ENCODE assay signal across 22 cellular contexts in genomic region chr11:33147559-33147958, GRCh38. TPM values are rescaled to one million over a fixed set of nuclear protein-coding genes. Genes with fewer than 3 reads are reported as not detected.
A peak's percentile ranks its signal among the peaks of the same experiment; 100 is the strongest.
DNase-seq lines count a peak whose midpoint lies in the region; ATAC-seq, FAIRE-seq and TF ChIP-seq lines count a peak whose summit lies in the region.
"Had no signal": no experiment of that assay in that cellular context is flagged by ENCODE, and none has a peak within 500 bp of the region (broad histone marks: within the 10 kb centered on the region; RNA-seq: fewer than 3 reads in every experiment).

No MANE protein-coding gene starts in this region.

- no TSS peak for BruUV-seq in PC-9 (replicated peaks; lab: Mats Ljungman, UMichigan)

- H3K9me2 ChIP-seq in PC-9 (ENCODE audit: insufficient read depth): no peaks in the 10 kb centered on the region

- POLR2A ChIA-PET in A549 (lab: Yijun Ruan, JAX) (no interaction called here), PC-9 (lab: Charles Lee; ENCODE audit: unreplicated experiment) (no interaction called here)

- intact Hi-C loops in PC-9 (cut with micrococcal nuclease; ENCODE audit: unreplicated experiment) (no loop called here), psoas muscle (cut with DNase I) (no loop called here)

- H3K4me1 ChIP-seq in A549: peaks cover 35% of the 10 kb centered on the region
- H3K4me1 ChIP-seq in PC-9 (replicated peaks; ENCODE audit: insufficient read depth): peaks cover 19% of the 10 kb centered on the region
- no peaks in the 10 kb centered on the region for H3K4me1 ChIP-seq in effector memory CD4-positive, alpha-beta T cell (ENCODE audit: control insufficient read depth, insufficient read depth, low read length, poor library complexity, severe bottlenecking)
- H3K4me1 ChIP-seq in psoas muscle: no peaks in the 10 kb centered on the region
- H3K4me1 ChIP-seq: colonic mucosa, SJSA1, uterus had no signal

- peaks cover 29% of the 10 kb centered on the region for H3K36me3 ChIP-seq in PC-9 (ENCODE audit: low read depth)
- no peaks in the 10 kb centered on the region for H3K36me3 ChIP-seq in effector memory CD4-positive, alpha-beta T cell (ENCODE audit: control insufficient read depth, insufficient read depth, low read length)
- no peaks in the 10 kb centered on the region for H3K36me3 ChIP-seq in psoas muscle (ENCODE audit: insufficient read depth in 1 of 2, low read depth in 1 of 2)
- H3K36me3 ChIP-seq: colonic mucosa, neutrophil, uterus had no signal

- TF ChIP-seq POLR2A in A549 (IDR thresholded peaks at IDR 0.05; ENCODE audit: low read length): no peak

- no peak for TF ChIP-seq EP300 in A549 (IDR thresholded peaks at IDR 0.05)

- no peak for DNase-seq in A549 (ENCODE audit: low read depth in 1 of 2, low spot score in 1 of 2)
- peak; percentile 43 for DNase-seq in EH (ENCODE audit: low read depth)
- DNase-seq in PC-9: no peak
- DNase-seq in choroid plexus epithelial cell (ENCODE audit: low read depth): peak; percentile 24
- no peak for DNase-seq in NCI-H510A (lab: John Stamatoyannopoulos, UW)
- no peak for DNase-seq in effector memory CD4-positive, alpha-beta T cell
- DNase-seq in psoas muscle: no peak
- no peak for DNase-seq in SKM-1 treated with dmso at 0.1 percent for 144 hours (lab: John Stamatoyannopoulos, UW; ENCODE audit: unreplicated experiment)
- DNase-seq: colonic mucosa; DMS153; glutamatergic neuron; Karpas-422; NCI-H1092; NCI-H2081 treated with DMSO at 0.1 percent for 48 hours; stimulated activated CD4-positive, alpha-beta T cell treated with anti-CD3 and anti-CD28 coated beads, Interleukin-2, amount 100 ng/mL, for 24 hours; uterus; WERI-Rb-1 had no signal

- no peak overlapping the region for H3K4me3 ChIP-seq in A549
- H3K4me3 ChIP-seq in PC-9: no peak overlapping the region
- H3K4me3 ChIP-seq in choroid plexus epithelial cell (ENCODE audit: low read depth, low read length): no peak overlapping the region
- H3K4me3 ChIP-seq in effector memory CD4-positive, alpha-beta T cell (ENCODE audit: insufficient read depth, low read depth, low read length, poor library complexity, severe bottlenecking): no peak overlapping the region
- no peak overlapping the region for H3K4me3 ChIP-seq in psoas muscle
- H3K4me3 ChIP-seq: colonic mucosa, GM12878, SJSA1, skin epidermis, uterus had no signal

- TF ChIP-seq CTCF in A549 (IDR thresholded peaks at IDR 0.05) (no peak), PC-9 (conservative IDR thresholded peaks at IDR 0.05) (no peak), choroid plexus epithelial cell (conservative IDR thresholded peaks at IDR 0.05; ENCODE audit: low read depth, low read length) (no peak), psoas muscle (IDR thresholded peaks at IDR 0.05) (no peak)

- H3K4me2 ChIP-seq in A549 (peak overlapping the region; percentile 36), PC-9 (no peak overlapping the region)

- peak in 1 of 2 experiments; percentile 29; a peak in 1 of 6 replicates for ATAC-seq in A549
- ATAC-seq in psoas muscle: no peak
- ATAC-seq: GM12878; stimulated activated effector memory CD8-positive, alpha-beta T cell treated with anti-CD3 and anti-CD28 coated beads, Interleukin-12 subunit alpha, Interleukin-12 subunit beta, amount 100 ng/mL, for 72 hours had no signal

- H3K27me3 ChIP-seq in PC-9 (ENCODE audit: insufficient read depth, low read depth) (no peaks in the 10 kb centered on the region), psoas muscle (ENCODE audit: insufficient read depth in 3 of 3, low read length in 2 of 3) (no peaks in the 10 kb centered on the region)
- no peaks in the 10 kb centered on the region for H3K27me3 ChIP-seq in effector memory CD4-positive, alpha-beta T cell (replicated peaks; ENCODE audit: control insufficient read depth, insufficient read depth, low read length, poor library complexity, severe bottlenecking)
- H3K27me3 ChIP-seq: colonic mucosa, neutrophil, SJSA1, uterus had no signal

- peaks cover 96% of the 10 kb centered on the region for H4K20me1 ChIP-seq in PC-9 (ENCODE audit: insufficient read depth)

- H2AFZ ChIP-seq in PC-9: no peak overlapping the region

- WGBS in A549 (ENCODE audit: missing lambda C conversion rate): 34% methylated on average over 5 of the region's 5 CpGs
- WGBS in psoas muscle, 3 donors: 79 to 89% (median 86%) methylated on average over 5 of the region's 5 CpGs

- TF ChIP-seq RAD21 in A549 (conservative IDR thresholded peaks at IDR 0.05 in 1 of 2, IDR thresholded peaks at IDR 0.05 in 1 of 2): no peak

- H3K79me2 ChIP-seq in PC-9 (ENCODE audit: low read depth): peaks cover 100% of the 10 kb centered on the region

- CTCF ChIA-PET in A549 (lab: Yijun Ruan, JAX) (interaction anchor here (0.6 kb wide), 1 partner anchor 18 kb away, joined by 3 read pairs; no protein-coding TSS in a partner anchor), PC-9 (lab: Charles Lee) (interaction anchor here (1.3 kb wide), 1 partner anchor 23 kb away, joined by 3 read pairs; no protein-coding TSS in a partner anchor)

- H3K9me3 ChIP-seq in A549: no peaks in the 10 kb centered on the region
- H3K9me3 ChIP-seq in PC-9 (ENCODE audit: insufficient read depth, low read depth): no peaks in the 10 kb centered on the region
- H3K9me3 ChIP-seq in effector memory CD4-positive, alpha-beta T cell (ENCODE audit: control insufficient read depth, low read length): no peaks in the 10 kb centered on the region
- no peaks in the 10 kb centered on the region for H3K9me3 ChIP-seq in psoas muscle
- H3K9me3 ChIP-seq: colonic mucosa, neutrophil, SJSA1, uterus had no signal

- peaks cover 62% of the 10 kb centered on the region for H3F3A ChIP-seq in PC-9 (ENCODE audit: insufficient read depth, low read depth)

- H3K27ac ChIP-seq in A549 (no peak overlapping the region), PC-9 (0 out of 2 replicates have a peak overlapping the region, but pooled peaks have one; percentile 29), psoas muscle (no peak overlapping the region)
- no peak overlapping the region for H3K27ac ChIP-seq in effector memory CD4-positive, alpha-beta T cell (ENCODE audit: insufficient read depth, low read length, poor library complexity, severe bottlenecking)
- H3K27ac ChIP-seq: colonic mucosa, neutrophil, SJSA1, skin epidermis, uterus, WERI-Rb-1 had no signal

- no peak for FAIRE-seq in A549 (lab: Jason Lieb, UNC)
- FAIRE-seq: GM12878 had no signal

TF ChIP-seq in A549, 52 proteins besides CTCF, POLR2A, EP300 and RAD21 (continues in another document):
- TF ChIP-seq, protein P1, sequence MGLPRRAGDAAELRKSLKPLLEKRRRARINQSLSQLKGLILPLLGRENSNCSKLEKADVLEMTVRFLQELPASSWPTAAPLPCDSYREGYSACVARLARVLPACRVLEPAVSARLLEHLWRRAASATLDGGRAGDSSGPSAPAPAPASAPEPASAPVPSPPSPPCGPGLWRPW (IDR thresholded peaks at IDR 0.05): no peak
- TF ChIP-seq RCOR1 (IDR thresholded peaks at IDR 0.05; ENCODE audit: low read depth, low read length) (no peak), KDM1A (IDR thresholded peaks at IDR 0.05; ENCODE audit: low read depth) (no peak), JUN (IDR thresholded peaks at IDR 0.05) (no peak), ZC3H11A (IDR thresholded peaks at IDR 0.05) (no peak), POLR2AphosphoS2 (conservative IDR thresholded peaks at IDR 0.05; ENCODE audit: low read length) (no peak), BHLHE40 (IDR thresholded peaks at IDR 0.05; ENCODE audit: low read depth, low read length) (no peak), JUNB (IDR thresholded peaks at IDR 0.05) (no peak), RNF2 (IDR thresholded peaks at IDR 0.05; ENCODE audit: borderline replicate concordance, low read depth) (no peak), RFX5 (IDR thresholded peaks at IDR 0.05) (no peak), HMGXB4 (CRISPR knock-in tag; IDR thresholded peaks at IDR 0.05; ENCODE audit: borderline replicate concordance) (no peak), GATA3 (IDR thresholded peaks at IDR 0.05; ENCODE audit: borderline replicate concordance) (no peak)
- TF ChIP-seq, protein P2, sequence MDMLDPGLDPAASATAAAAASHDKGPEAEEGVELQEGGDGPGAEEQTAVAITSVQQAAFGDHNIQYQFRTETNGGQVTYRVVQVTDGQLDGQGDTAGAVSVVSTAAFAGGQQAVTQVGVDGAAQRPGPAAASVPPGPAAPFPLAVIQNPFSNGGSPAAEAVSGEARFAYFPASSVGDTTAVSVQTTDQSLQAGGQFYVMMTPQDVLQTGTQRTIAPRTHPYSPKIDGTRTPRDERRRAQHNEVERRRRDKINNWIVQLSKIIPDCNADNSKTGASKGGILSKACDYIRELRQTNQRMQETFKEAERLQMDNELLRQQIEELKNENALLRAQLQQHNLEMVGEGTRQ (IDR thresholded peaks at IDR 0.05): no peak
- TF ChIP-seq, protein P3, sequence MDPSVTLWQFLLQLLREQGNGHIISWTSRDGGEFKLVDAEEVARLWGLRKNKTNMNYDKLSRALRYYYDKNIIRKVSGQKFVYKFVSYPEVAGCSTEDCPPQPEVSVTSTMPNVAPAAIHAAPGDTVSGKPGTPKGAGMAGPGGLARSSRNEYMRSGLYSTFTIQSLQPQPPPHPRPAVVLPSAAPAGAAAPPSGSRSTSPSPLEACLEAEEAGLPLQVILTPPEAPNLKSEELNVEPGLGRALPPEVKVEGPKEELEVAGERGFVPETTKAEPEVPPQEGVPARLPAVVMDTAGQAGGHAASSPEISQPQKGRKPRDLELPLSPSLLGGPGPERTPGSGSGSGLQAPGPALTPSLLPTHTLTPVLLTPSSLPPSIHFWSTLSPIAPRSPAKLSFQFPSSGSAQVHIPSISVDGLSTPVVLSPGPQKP (IDR thresholded peaks at IDR 0.05; ENCODE audit: low read depth, low read length): no peak

RNA-seq across cellular contexts. Expression of gene CSTF3, which starts 13.7 kb away (rescaled TPM):
- polyA plus RNA-seq in A549 (2011; rRNA removed) (41.4 and 53.9 TPM in 2 replicates), A549 (2017; fragmentation: RNase III; extraction: RNeasy Plus Mini Kit Qiagen cat#74134 plus additional on column Dnase treatment) (53.2 to 67.5 TPM (median 57.1 TPM) in 3 replicates), psoas muscle (10 to 100 TPM; 10.7 to 32.3 (median 21.1) TPM)
- 16.2 and 18.5 TPM in 2 replicates for polyA plus RNA-seq in A549 (2012; cell fraction: cytosol; rRNA removed)
- 14.6 and 27.3 TPM in 2 replicates for polyA plus RNA-seq in A549 (2012; cell fraction: nucleus; rRNA removed)
- polyA minus RNA-seq in A549 (2011; rRNA and poly(A)+ RNA removed): 51.9 and 53.2 TPM in 2 replicates
- total RNA-seq in PC-9 (2021) (45.6 and 46.5 TPM in 2 replicates), psoas muscle (10 to 100 TPM; 10.7 to 18.0 (median 13.4) TPM)

Comparison
In these comparisons a context has a peak if more than half of its experiments do, and no peak if none do; other contexts are left out.
1. DNase-seq: peak in EH (single experiment) and choroid plexus epithelial cell (single experiment); none in A549 (0 of 2), PC-9 (0 of 2), NCI-H510A (single experiment), effector memory CD4-positive, alpha-beta T cell (0 of 3), psoas muscle (0 of 2) and SKM-1 treated with dmso at 0.1 percent for 144 hours (single experiment).